Comparison of ENCODE assay signal across 15 cellular contexts in the genomic region with DNA sequence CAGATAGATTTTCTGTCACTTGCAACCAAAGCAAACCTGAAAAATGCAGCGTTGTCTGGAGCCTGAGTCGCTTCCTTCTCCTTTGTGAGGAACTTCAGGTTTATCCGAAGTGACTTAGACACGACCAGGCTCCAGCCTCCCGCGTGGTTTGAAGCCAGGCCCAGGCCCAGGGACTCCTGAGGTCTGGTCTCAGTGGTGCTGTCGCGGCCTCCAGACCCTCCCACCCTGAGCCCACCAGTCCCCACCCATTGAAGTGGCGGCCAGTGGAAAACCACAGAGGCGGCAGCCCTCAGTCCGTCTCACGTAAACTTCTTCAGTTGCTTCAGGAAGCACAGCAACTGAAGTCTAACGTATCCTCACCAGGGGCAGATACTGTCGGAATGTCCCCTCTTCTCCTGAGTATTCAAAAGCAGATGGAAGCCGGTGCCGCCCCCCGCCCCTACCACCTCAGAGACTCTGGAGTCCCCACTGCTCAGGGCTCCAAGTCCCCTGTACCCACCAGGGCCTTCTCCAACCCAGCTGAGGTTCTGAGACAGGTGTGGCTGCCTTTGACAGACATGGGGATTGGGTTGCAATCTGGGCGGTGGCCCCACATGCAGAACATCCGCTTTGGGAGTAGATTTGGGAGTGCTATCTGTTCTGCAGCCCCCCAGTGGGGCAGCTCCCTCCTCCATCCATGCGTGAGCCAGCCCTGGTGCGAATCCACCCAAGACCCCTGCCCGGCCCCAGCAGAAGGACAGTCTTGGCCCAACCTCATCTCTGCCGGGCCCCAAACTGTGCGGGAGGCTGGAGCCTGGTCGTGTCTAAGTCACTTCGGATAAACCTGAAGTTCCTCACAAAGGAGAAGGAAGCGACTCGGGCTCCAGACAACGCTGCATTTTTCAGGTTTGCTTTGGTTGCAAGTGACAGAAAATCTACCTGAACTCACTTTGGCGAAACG. TPM values are rescaled to one million over a fixed set of nuclear protein-coding genes. Genes with fewer than 3 reads are reported as not detected.
"Had no signal": no experiment of that assay in that cellular context is flagged by ENCODE, and none has a peak within 500 bp of the region (broad histone marks: within the 10 kb centered on the region; RNA-seq: fewer than 3 reads in every experiment).

No MANE protein-coding gene starts in this region.

- H3K4me3 ChIP-seq: coronary artery, esophagus muscularis mucosa, psoas muscle, suprapubic skin had no signal

- FAIRE-seq: keratinocyte, small intestine, TTC549 had no signal

- DNase-seq: activated CD4-positive, alpha-beta T cell treated with anti-CD3 and anti-CD28 coated beads, Interleukin-2, amount 10 ng/mL, durations not matched to agents 24 days and 14 days; activated CD4-positive, CD25-positive, alpha-beta regulatory T cell; trophoblast cell had no signal

- H3K27ac ChIP-seq: coronary artery, esophagus muscularis mucosa, psoas muscle, suprapubic skin had no signal

- H3K27ac Mint-ChIP-seq: activated CD4-positive, alpha-beta T cell treated with anti-CD3 and anti-CD28 coated beads, Interleukin-2, amount 10 ng/mL, durations not matched to agents 24 days and 14 days; activated naive CD4-positive, alpha-beta T cell treated with anti-CD3 and anti-CD28 coated beads for 36 hours; stimulated activated naive CD8-positive, alpha-beta T cell treated with anti-CD3 and anti-CD28 coated beads, Interleukin-15, Interleukin-2, amounts not matched to agents 100 ng/mL and 50 ng/mL, for 24 hours had no signal

- H3K36me3 ChIP-seq: esophagus muscularis mucosa, suprapubic skin had no signal

- ATAC-seq: psoas muscle had no signal

- H3K27me3 Mint-ChIP-seq: activated CD4-positive, alpha-beta T cell treated with anti-CD3 and anti-CD28 coated beads, Interleukin-2, amount 10 ng/mL, durations not matched to agents 24 days and 14 days; stimulated activated naive CD8-positive, alpha-beta T cell treated with anti-CD3 and anti-CD28 coated beads, Interleukin-15, Interleukin-2, amounts not matched to agents 100 ng/mL and 50 ng/mL, for 24 hours had no signal

- H3K9me3 ChIP-seq: esophagus muscularis mucosa, psoas muscle, suprapubic skin had no signal

- H3K4me3 Mint-ChIP-seq: activated CD4-positive, alpha-beta T cell treated with anti-CD3 and anti-CD28 coated beads, Interleukin-2, amount 10 ng/mL, durations not matched to agents 24 days and 14 days; activated naive CD4-positive, alpha-beta T cell treated with anti-CD3 and anti-CD28 coated beads for 36 hours; nephron; stimulated activated naive CD8-positive, alpha-beta T cell treated with anti-CD3 and anti-CD28 coated beads, Interleukin-15, Interleukin-2, amounts not matched to agents 100 ng/mL and 50 ng/mL, for 24 hours had no signal

- H3K9me3 Mint-ChIP-seq: stimulated activated naive CD8-positive, alpha-beta T cell treated with anti-CD3 and anti-CD28 coated beads, Interleukin-15, Interleukin-2, amounts not matched to agents 100 ng/mL and 50 ng/mL, for 24 hours had no signal

- H3K4me1 ChIP-seq: psoas muscle had no signal

- H3K4me1 Mint-ChIP-seq: activated CD4-positive, alpha-beta T cell treated with anti-CD3 and anti-CD28 coated beads, Interleukin-2, amount 10 ng/mL, durations not matched to agents 24 days and 14 days had no signal

RNA-seq across cellular contexts. Expression of gene GALNT9, which starts 26.6 kb away (rescaled TPM):
- total RNA-seq: activated CD4-positive, alpha-beta T cell treated with anti-CD3 and anti-CD28 coated beads, Interleukin-2, amount 10 ng/mL, durations not matched to agents 24 days and 14 days; mesenteric fat pad; psoas muscle; suprapubic skin; T-helper 2 cell treated with Interferon-gamma antibody and Interleukin-4, amounts not matched to agents 100 ng/mL and 5 ng/mL, for 36 hours had no signal
- polyA plus RNA-seq: keratinocyte had no signal
